ENCODE assay signal across 1 cellular context in genomic region chr7:12737836-12738235, GRCh38.
TF ChIP-seq lines count a peak whose summit lies in the region.

No MANE protein-coding gene starts in this region.

TF ChIP-seq in K562, 482 proteins besides CTCF, POLR2A, EP300 and RAD21 (continued from another document):
- TF ChIP-seq ZBTB40 (IDR thresholded peaks at IDR 0.05) (no peak), ZBTB40 (CRISPR knock-in tag; IDR thresholded peaks at IDR 0.05) (no peak), MTA2 (IDR thresholded peaks at IDR 0.05; ENCODE audit: low read depth) (no peak), THRA (IDR thresholded peaks at IDR 0.05) (no peak), ZNF311 (CRISPR knock-in tag; IDR thresholded peaks at IDR 0.05) (no peak), ZNF77 (CRISPR knock-in tag; IDR thresholded peaks at IDR 0.05) (no peak)
